ENCODE assay signal across 8 cellular contexts in genomic region chr14:71139058-71139946, GRCh38.
A peak's percentile ranks its signal among the peaks of the same experiment; 100 is the strongest.
DNase-seq lines count a peak whose midpoint lies in the region; ATAC-seq and TF ChIP-seq lines count a peak whose summit lies in the region.

No MANE protein-coding gene starts in this region.

- TF ChIP-seq CTCF in PC-9 (conservative IDR thresholded peaks at IDR 0.05) = peak; percentile 99
- peak; percentile 51 to 79 (median 60) for TF ChIP-seq CTCF in ovary (IDR thresholded peaks at IDR 0.05)
- peak; percentile 92 for TF ChIP-seq CTCF in upper lobe of right lung (IDR thresholded peaks at IDR 0.05)

- no peaks in the 10 kb centered on the region for H3K9me2 ChIP-seq in PC-9 (ENCODE audit: insufficient read depth)

- no peak for TF ChIP-seq EP300 in ovary (IDR thresholded peaks at IDR 0.05)

- 64 to 70% (median 68%) methylated on average over 37 of the region's 37 CpGs for WGBS in ovary, 3 donors

- no peak overlapping the region for H3K4me2 ChIP-seq in PC-9

- intact Hi-C loops in PC-9 (cut with micrococcal nuclease; ENCODE audit: unreplicated experiment) (loop anchor here (1.0 kb wide), 4 partner anchors 182 to 1897 kb away; no protein-coding TSS in a partner anchor), ovary (cut with DNase I) (loop anchor here in 3 of 4 donors (2.0 to 5.0 kb wide), 2 partner anchors 613 kb away; no protein-coding TSS in a partner anchor), upper lobe of right lung (cut with DNase I) (loop anchor here (10.0 kb wide), 1 partner anchor 615 kb away; no protein-coding TSS in a partner anchor)

- no TSS peak for BruUV-seq in PC-9 (replicated peaks; lab: Mats Ljungman, UMichigan)

- no peaks in the 10 kb centered on the region for H3K27me3 ChIP-seq in PC-9 (ENCODE audit: insufficient read depth, low read depth)
- H3K27me3 ChIP-seq in ovary = no peaks in the 10 kb centered on the region
- no peaks in the 10 kb centered on the region for H3K27me3 ChIP-seq in upper lobe of right lung

- POLR2A ChIA-PET in PC-9 (lab: Charles Lee; ENCODE audit: unreplicated experiment) = no interaction called here

- H3K4me3 ChIP-seq in PC-9 (no peak overlapping the region), ovary (no peak overlapping the region), upper lobe of right lung (no peak overlapping the region)

- no peak for TF ChIP-seq POLR2A in ovary (IDR thresholded peaks at IDR 0.05)

- H3K4me1 ChIP-seq in PC-9 (replicated peaks; ENCODE audit: insufficient read depth) (peaks cover 39% of the 10 kb centered on the region), ovary (ENCODE audit: insufficient read depth) (peaks cover 2% of the 10 kb centered on the region), upper lobe of right lung (peaks cover 2% of the 10 kb centered on the region)

- H3K27ac ChIP-seq in PC-9 (no peak overlapping the region), ovary (no peak overlapping the region), upper lobe of right lung (no peak overlapping the region)

- H2AFZ ChIP-seq in PC-9 = no peak overlapping the region

- ATAC-seq in upper lobe of right lung = peak; percentile 88

- no peaks in the 10 kb centered on the region for H4K20me1 ChIP-seq in PC-9 (ENCODE audit: insufficient read depth)

- H3F3A ChIP-seq in PC-9 (ENCODE audit: insufficient read depth, low read depth) = peaks cover 33% of the 10 kb centered on the region

- CTCF ChIA-PET in PC-9 (lab: Charles Lee) = interaction anchor here (0.6 kb wide), 1 partner anchor 117 kb away, joined by 3 read pairs; no protein-coding TSS in a partner anchor

- no peaks in the 10 kb centered on the region for H3K36me3 ChIP-seq in PC-9 (ENCODE audit: low read depth)
- H3K36me3 ChIP-seq in ovary = no peaks in the 10 kb centered on the region
- H3K36me3 ChIP-seq in upper lobe of right lung = no peaks in the 10 kb centered on the region

- H3K9me3 ChIP-seq in PC-9 (ENCODE audit: insufficient read depth, low read depth) (peaks cover 13% of the 10 kb centered on the region; the same call in 1 of the 2 replicates), ovary (no peaks in the 10 kb centered on the region), upper lobe of right lung (no peaks in the 10 kb centered on the region)

- H3K79me2 ChIP-seq in PC-9 (ENCODE audit: low read depth) = peaks cover 4% of the 10 kb centered on the region; the same call in 1 of the 2 replicates

- DNase-seq in COLO829 (ENCODE audit: low spot score) (peak; percentile 50), HK-2 (ENCODE audit: unreplicated experiment) (peak; percentile 49), PC-9 (peak; percentile 44 to 57), germinal center (ENCODE audit: low spot score) (peak; percentile 76), ovary (peak; percentile 13 to 64 (median 50)), upper lobe of right lung (peak; percentile 73), OCI-M2 (lab: John Stamatoyannopoulos, UW; ENCODE audit: unreplicated experiment) (no peak)
- peak; percentile 39 for DNase-seq in activated gamma-delta T cell treated with anti-CD3 and anti-CD28 coated beads, Interleukin-2, amount 50 U/mL, for 16 hours (ENCODE audit: low read depth)
